10 cellular contexts compared by ENCODE assay signal in the genomic region with DNA sequence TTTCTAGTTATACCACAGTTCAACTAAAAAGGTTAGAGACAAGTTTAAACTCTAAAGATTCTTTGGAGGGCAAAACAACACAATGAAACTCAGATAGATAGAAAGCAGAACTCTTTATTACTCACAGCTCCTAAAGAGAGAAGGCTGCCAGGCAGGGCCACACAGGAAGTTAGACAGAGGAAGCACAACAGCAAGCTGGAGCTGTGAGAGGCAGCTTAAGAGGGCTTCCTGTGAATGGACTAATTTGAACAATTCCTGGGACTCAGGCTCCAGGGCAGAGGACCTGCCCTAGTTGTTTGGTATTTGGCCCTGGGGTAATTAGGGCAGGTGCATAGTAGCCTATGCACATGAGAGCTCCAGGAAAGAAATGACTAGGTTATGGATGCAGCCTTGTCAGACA.
DNase-seq lines count a peak whose midpoint lies in the region; ATAC-seq and TF ChIP-seq lines count a peak whose summit lies in the region.
"Had no signal": no experiment of that assay in that cellular context is flagged by ENCODE, and none has a peak within 500 bp of the region (broad histone marks: within the 10 kb centered on the region; RNA-seq: fewer than 3 reads in every experiment).

No MANE protein-coding gene starts in this region.

- no peaks in the 10 kb centered on the region for H3K36me3 Mint-ChIP-seq in activated CD4-positive, alpha-beta memory T cell treated with anti-CD3 and anti-CD28 coated beads, Interleukin-2, amount 10 ng/mL, durations not matched to agents 7 days and 5 days (ENCODE audit: low read depth)

- no peaks in the 10 kb centered on the region for H3K27me3 Mint-ChIP-seq in activated CD4-positive, alpha-beta memory T cell treated with anti-CD3 and anti-CD28 coated beads, Interleukin-2, amount 10 ng/mL, durations not matched to agents 7 days and 5 days

- POLR2A ChIA-PET in activated CD4-positive, alpha-beta memory T cell treated with anti-CD3 and anti-CD28 coated beads, Interleukin-2, amount 10 ng/mL, durations not matched to agents 7 days and 5 days (lab: Charles Lee) = interaction anchor here (0.9 kb wide), 1 partner anchor 18 kb away, joined by 3 read pairs; no protein-coding TSS in a partner anchor

- TF ChIP-seq POLR2A in spleen (IDR thresholded peaks at IDR 0.05) = no peak

- H3K27me3 ChIP-seq in cardiac muscle cell (no peaks in the 10 kb centered on the region), spleen (replicated peaks in 1 of 7) (no peaks in the 10 kb centered on the region)
- H3K27me3 ChIP-seq: gastrocnemius medialis had no signal

- no peaks in the 10 kb centered on the region for H3K9me3 Mint-ChIP-seq in activated CD4-positive, alpha-beta memory T cell treated with anti-CD3 and anti-CD28 coated beads, Interleukin-2, amount 10 ng/mL, durations not matched to agents 7 days and 5 days

- H3K27ac ChIP-seq in cardiac muscle cell (peak overlapping the region; percentile 10), spleen (peak overlapping the region in 7 of 8 donors; percentile 43 to 78 (median 68))
- H3K27ac ChIP-seq: gastrocnemius medialis had no signal

- ATAC-seq in left ventricle myocardium superior = no peak
- ATAC-seq in HG03064 (IDR thresholded peaks at IDR 0.05; ENCODE audit: low read depth, unreplicated experiment) = peak; percentile 65
- ATAC-seq: gastrocnemius medialis had no signal

- DNase-seq in cardiac muscle cell (ENCODE audit: low read depth in 1 of 2, low spot score in 1 of 2) (peak in 1 of 2 donors; percentile 57), left ventricle myocardium superior (no peak), amniotic epithelial cell (ENCODE audit: low read depth) (peak; percentile 41), spleen (no peak), NCI-H2227 treated with DMSO at 0.1 percent for 48 hours (lab: John Stamatoyannopoulos, UW) (no peak), germinal center (ENCODE audit: low spot score) (no peak)
- DNase-seq in activated CD4-positive, alpha-beta memory T cell treated with anti-CD3 and anti-CD28 coated beads, Interleukin-2, amount 10 ng/mL, durations not matched to agents 7 days and 5 days = no peak
- DNase-seq: activated CD4-positive, alpha-beta T cell treated with anti-CD3 and anti-CD28 coated beads, Interleukin-2, amount 50 U/mL, for 4 hours; gastrocnemius medialis had no signal

- CTCF ChIA-PET in activated CD4-positive, alpha-beta memory T cell treated with anti-CD3 and anti-CD28 coated beads, Interleukin-2, amount 10 ng/mL, durations not matched to agents 7 days and 5 days (lab: Charles Lee) = no interaction called here

- H3K4me3 ChIP-seq in cardiac muscle cell = no peak overlapping the region
- H3K4me3 ChIP-seq in spleen = no peak overlapping the region
- H3K4me3 ChIP-seq: gastrocnemius medialis had no signal

- no peaks in the 10 kb centered on the region for H3K4me1 Mint-ChIP-seq in activated CD4-positive, alpha-beta memory T cell treated with anti-CD3 and anti-CD28 coated beads, Interleukin-2, amount 10 ng/mL, durations not matched to agents 7 days and 5 days

- intact Hi-C loops in left ventricle myocardium superior (cut with micrococcal nuclease) = no loop called here
- intact Hi-C loops in spleen (cut with DNase I; ENCODE audit: low total_unique reads) = no loop called here

- H3K9me3 ChIP-seq in cardiac muscle cell (ENCODE audit: low read depth) (no peaks in the 10 kb centered on the region), spleen (no peaks in the 10 kb centered on the region)
- H3K9me3 ChIP-seq: gastrocnemius medialis had no signal

- no peak overlapping the region for H3K4me3 Mint-ChIP-seq in activated CD4-positive, alpha-beta memory T cell treated with anti-CD3 and anti-CD28 coated beads, Interleukin-2, amount 10 ng/mL, durations not matched to agents 7 days and 5 days

- no peak overlapping the region for H3K27ac Mint-ChIP-seq in activated CD4-positive, alpha-beta memory T cell treated with anti-CD3 and anti-CD28 coated beads, Interleukin-2, amount 10 ng/mL, durations not matched to agents 7 days and 5 days

- no peaks in the 10 kb centered on the region for H3K36me3 ChIP-seq in cardiac muscle cell
- no peaks in the 10 kb centered on the region for H3K36me3 ChIP-seq in spleen
- H3K36me3 ChIP-seq: gastrocnemius medialis had no signal

- TF ChIP-seq CTCF in cardiac muscle cell (IDR thresholded peaks at IDR 0.05; ENCODE audit: low read depth, low read length) (no peak), spleen (IDR thresholded peaks at IDR 0.05 in 8 of 11, conservative IDR thresholded peaks at IDR 0.05 in 3 of 11) (no peak)

- no peaks in the 10 kb centered on the region for H3K4me1 ChIP-seq in cardiac muscle cell (ENCODE audit: low read depth)
- peaks cover 0 to 43% (median 14%) of the 10 kb centered on the region in 6 donors for H3K4me1 ChIP-seq in spleen
- H3K4me1 ChIP-seq: gastrocnemius medialis had no signal
